3 cellular contexts compared by ENCODE assay signal in genomic region chr7:143763065-143763464, GRCh38. TPM values are rescaled to one million over a fixed set of nuclear protein-coding genes. Genes with fewer than 3 reads are reported as not detected.
"Had no signal": no experiment of that assay in that cellular context is flagged by ENCODE, and none has a peak within 500 bp of the region (broad histone marks: within the 10 kb centered on the region; RNA-seq: fewer than 3 reads in every experiment).

No MANE protein-coding gene starts in this region.

RNA-seq across cellular contexts. Expression of gene CTAGE6, which starts 5.6 kb away (rescaled TPM):
- total RNA-seq: ascending aorta, cardiac muscle cell, WTC11 had no signal
- polyA plus RNA-seq: cardiac muscle cell had no signal
